In genomic region chr7:114363292-114363691, GRCh38 we compare ENCODE assay signal across 27 cellular contexts. TPM values are rescaled to one million over a fixed set of nuclear protein-coding genes. Genes with fewer than 3 reads are reported as not detected.
"Had no signal": no experiment of that assay in that cellular context is flagged by ENCODE, and none has a peak within 500 bp of the region (broad histone marks: within the 10 kb centered on the region; RNA-seq: fewer than 3 reads in every experiment).

No MANE protein-coding gene starts in this region.

- H3K27ac ChIP-seq: neural progenitor cell, ovary, prostate gland, right atrium auricular region, right lobe of liver, sigmoid colon, stomach, thoracic aorta, thyroid gland, tibial nerve, upper lobe of left lung, vagina had no signal

- H3K4me1 ChIP-seq: prostate gland, right atrium auricular region, right lobe of liver, stomach, tibial nerve, upper lobe of left lung, vagina had no signal

- H3K9ac ChIP-seq: neural progenitor cell had no signal

- H3K9me3 ChIP-seq: ovary, prostate gland, right atrium auricular region, right lobe of liver, sigmoid colon, stomach, thoracic aorta, thyroid gland, tibial nerve, upper lobe of left lung, vagina had no signal

- H3K36me3 ChIP-seq: neural progenitor cell, ovary, prostate gland, right atrium auricular region, right lobe of liver, sigmoid colon, stomach, thoracic aorta, thyroid gland, tibial nerve, upper lobe of left lung, vagina had no signal

- H3K27me3 ChIP-seq: neural progenitor cell, ovary, right atrium auricular region, right lobe of liver, sigmoid colon, stomach, thyroid gland, tibial nerve, upper lobe of left lung, vagina had no signal

- ATAC-seq: naive thymus-derived CD8-positive, alpha-beta T cell; natural killer cell treated with Interleukin-12 subunit alpha and Interleukin-12 subunit beta and Interleukin-15 and Interleukin-18, amount 100 ng/mL, for 72 hours; right lobe of liver; stimulated activated effector memory CD8-positive, alpha-beta T cell treated with anti-CD3 and anti-CD28 coated beads, Interleukin-12 subunit alpha, Interleukin-12 subunit beta, amount 100 ng/mL, for 72 hours; stimulated activated naive B cell treated with anti-CD40 and anti-IgM and Interleukin-4, amounts not matched to agents 10 μg/mL and 1 μg/mL and 100 μg/mL, for 72 hours had no signal

- DNase-seq: naive B cell; naive thymus-derived CD8-positive, alpha-beta T cell; occipital lobe; ovary; right lobe of liver; sigmoid colon; small intestine; stimulated activated CD4-positive, alpha-beta T cell treated with anti-CD3 and anti-CD28 coated beads, Interleukin-15, amount 100 ng/mL, for 24 hours; stimulated activated CD4-positive, alpha-beta T cell treated with anti-CD3 and anti-CD28 coated beads, Interleukin-2, amount 100 ng/mL, for 24 hours; stimulated activated CD4-positive, alpha-beta T cell treated with anti-CD3 and anti-CD28 coated beads, Interleukin-2, amount 100 ng/mL, for 48 hours; stimulated activated CD4-positive, alpha-beta T cell treated with anti-CD3 and anti-CD28 coated beads, Interleukin-4, amount 100 ng/mL, for 24 hours; stimulated activated naive B cell treated with anti-CD40 and anti-IgM and Interleukin-4, amounts not matched to agents 10 μg/mL and 1 μg/mL and 100 μg/mL, for 72 hours; stimulated activated naive CD4-positive, alpha-beta T cell treated with Interleukin-2 at 50 U/mL for 16 hours; stomach; thyroid gland; trophoblast cell; upper lobe of left lung had no signal

- FAIRE-seq: small intestine, urothelium cell line had no signal

- H3K4me3 ChIP-seq: neural progenitor cell, ovary, prostate gland, right atrium auricular region, right lobe of liver, sigmoid colon, stomach, thoracic aorta, thyroid gland, tibial nerve, upper lobe of left lung, vagina had no signal

RNA-seq across cellular contexts. Expression of gene FOXP2, which starts 51.3 kb away (rescaled TPM):
- total RNA-seq: naive thymus-derived CD8-positive, alpha-beta T cell; natural killer cell treated with Interleukin-12 subunit alpha and Interleukin-12 subunit beta and Interleukin-15 and Interleukin-18, amount 100 ng/mL, for 72 hours; pulmonary artery endothelial cell had no signal
- polyA plus RNA-seq: naive thymus-derived CD8-positive, alpha-beta T cell had no signal
